1 cellular context compared by ENCODE assay signal in genomic region chr1:220804202-220804586, GRCh38.
TF ChIP-seq lines count a peak whose summit lies in the region.

No MANE protein-coding gene starts in this region.

TF ChIP-seq in IMR-90, 13 proteins besides CTCF, POLR2A, EP300 and RAD21:
- TF ChIP-seq, protein P1, sequence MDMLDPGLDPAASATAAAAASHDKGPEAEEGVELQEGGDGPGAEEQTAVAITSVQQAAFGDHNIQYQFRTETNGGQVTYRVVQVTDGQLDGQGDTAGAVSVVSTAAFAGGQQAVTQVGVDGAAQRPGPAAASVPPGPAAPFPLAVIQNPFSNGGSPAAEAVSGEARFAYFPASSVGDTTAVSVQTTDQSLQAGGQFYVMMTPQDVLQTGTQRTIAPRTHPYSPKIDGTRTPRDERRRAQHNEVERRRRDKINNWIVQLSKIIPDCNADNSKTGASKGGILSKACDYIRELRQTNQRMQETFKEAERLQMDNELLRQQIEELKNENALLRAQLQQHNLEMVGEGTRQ (IDR thresholded peaks at IDR 0.05; ENCODE audit: low read depth, low read length), result 0 out of 2 replicates have a peak, but pooled peaks have one; percentile 6
- TF ChIP-seq SMC3 (IDR thresholded peaks at IDR 0.05; ENCODE audit: low read depth, low read length), result no peak
